1 cellular context compared by ENCODE assay signal in the genomic region with DNA sequence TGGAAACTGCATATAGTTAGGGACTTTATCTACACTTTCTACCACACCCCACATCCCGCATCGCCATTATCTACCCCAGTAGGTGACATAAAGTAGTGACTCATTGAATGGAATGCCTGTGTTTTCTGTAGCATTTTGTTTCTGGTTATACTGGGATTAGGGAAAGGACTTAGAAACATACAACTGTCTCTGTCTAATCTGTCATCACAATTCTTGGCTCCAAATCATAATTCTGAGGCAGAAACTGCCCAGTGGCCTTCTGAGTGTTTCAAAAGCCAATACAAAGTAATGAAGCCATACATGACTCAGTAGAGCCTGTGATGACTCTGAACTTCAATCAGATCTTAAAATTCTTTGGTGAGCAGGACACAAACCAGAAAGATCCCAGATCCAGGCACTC.
TF ChIP-seq lines count a peak whose summit lies in the region.

No MANE protein-coding gene starts in this region.

TF ChIP-seq in HepG2, 621 proteins besides CTCF, POLR2A, EP300 and RAD21 (continued from another document):
- TF ChIP-seq FOXK1 (CRISPR knock-in tag; IDR thresholded peaks at IDR 0.05; ENCODE audit: borderline replicate concordance, low read depth) (no peak), NR2F6 (IDR thresholded peaks at IDR 0.05) (no peak), NR2F6 (CRISPR knock-in tag; IDR thresholded peaks at IDR 0.05) (no peak), ELF3 (CRISPR knock-in tag; IDR thresholded peaks at IDR 0.05) (no peak), HNRNPH1 (optimal IDR thresholded peaks at IDR 0.05; ENCODE audit: low read depth, low read length) (no peak), ZNF660 (CRISPR knock-in tag; IDR thresholded peaks at IDR 0.05; ENCODE audit: borderline replicate concordance, low read depth) (no peak)
- TF ChIP-seq, protein P1, sequence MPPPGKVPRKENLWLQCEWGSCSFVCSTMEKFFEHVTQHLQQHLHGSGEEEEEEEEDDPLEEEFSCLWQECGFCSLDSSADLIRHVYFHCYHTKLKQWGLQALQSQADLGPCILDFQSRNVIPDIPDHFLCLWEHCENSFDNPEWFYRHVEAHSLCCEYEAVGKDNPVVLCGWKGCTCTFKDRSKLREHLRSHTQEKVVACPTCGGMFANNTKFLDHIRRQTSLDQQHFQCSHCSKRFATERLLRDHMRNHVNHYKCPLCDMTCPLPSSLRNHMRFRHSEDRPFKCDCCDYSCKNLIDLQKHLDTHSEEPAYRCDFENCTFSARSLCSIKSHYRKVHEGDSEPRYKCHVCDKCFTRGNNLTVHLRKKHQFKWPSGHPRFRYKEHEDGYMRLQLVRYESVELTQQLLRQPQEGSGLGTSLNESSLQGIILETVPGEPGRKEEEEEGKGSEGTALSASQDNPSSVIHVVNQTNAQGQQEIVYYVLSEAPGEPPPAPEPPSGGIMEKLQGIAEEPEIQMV (CRISPR knock-in tag; IDR thresholded peaks at IDR 0.05; ENCODE audit: low read depth) = no peak
- TF ChIP-seq, protein P2, sequence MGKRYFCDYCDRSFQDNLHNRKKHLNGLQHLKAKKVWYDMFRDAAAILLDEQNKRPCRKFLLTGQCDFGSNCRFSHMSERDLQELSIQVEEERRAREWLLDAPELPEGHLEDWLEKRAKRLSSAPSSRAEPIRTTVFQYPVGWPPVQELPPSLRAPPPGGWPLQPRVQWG (CRISPR knock-in tag; IDR thresholded peaks at IDR 0.05; ENCODE audit: borderline replicate concordance, low read depth) = no peak
- TF ChIP-seq, protein P3, sequence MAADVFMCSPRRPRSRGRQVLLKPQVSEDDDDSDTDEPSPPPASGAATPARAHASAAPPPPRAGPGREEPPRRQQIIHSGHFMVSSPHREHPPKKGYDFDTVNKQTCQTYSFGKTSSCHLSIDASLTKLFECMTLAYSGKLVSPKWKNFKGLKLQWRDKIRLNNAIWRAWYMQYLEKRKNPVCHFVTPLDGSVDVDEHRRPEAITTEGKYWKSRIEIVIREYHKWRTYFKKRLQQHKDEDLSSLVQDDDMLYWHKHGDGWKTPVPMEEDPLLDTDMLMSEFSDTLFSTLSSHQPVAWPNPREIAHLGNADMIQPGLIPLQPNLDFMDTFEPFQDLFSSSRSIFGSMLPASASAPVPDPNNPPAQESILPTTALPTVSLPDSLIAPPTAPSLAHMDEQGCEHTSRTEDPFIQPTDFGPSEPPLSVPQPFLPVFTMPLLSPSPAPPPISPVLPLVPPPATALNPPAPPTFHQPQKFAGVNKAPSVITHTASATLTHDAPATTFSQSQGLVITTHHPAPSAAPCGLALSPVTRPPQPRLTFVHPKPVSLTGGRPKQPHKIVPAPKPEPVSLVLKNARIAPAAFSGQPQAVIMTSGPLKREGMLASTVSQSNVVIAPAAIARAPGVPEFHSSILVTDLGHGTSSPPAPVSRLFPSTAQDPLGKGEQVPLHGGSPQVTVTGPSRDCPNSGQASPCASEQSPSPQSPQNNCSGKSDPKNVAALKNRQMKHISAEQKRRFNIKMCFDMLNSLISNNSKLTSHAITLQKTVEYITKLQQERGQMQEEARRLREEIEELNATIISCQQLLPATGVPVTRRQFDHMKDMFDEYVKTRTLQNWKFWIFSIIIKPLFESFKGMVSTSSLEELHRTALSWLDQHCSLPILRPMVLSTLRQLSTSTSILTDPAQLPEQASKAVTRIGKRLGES (CRISPR knock-in tag; IDR thresholded peaks at IDR 0.05; ENCODE audit: borderline replicate concordance) = no peak
